ENCODE assay signal across 1 cellular context in the genomic region with DNA sequence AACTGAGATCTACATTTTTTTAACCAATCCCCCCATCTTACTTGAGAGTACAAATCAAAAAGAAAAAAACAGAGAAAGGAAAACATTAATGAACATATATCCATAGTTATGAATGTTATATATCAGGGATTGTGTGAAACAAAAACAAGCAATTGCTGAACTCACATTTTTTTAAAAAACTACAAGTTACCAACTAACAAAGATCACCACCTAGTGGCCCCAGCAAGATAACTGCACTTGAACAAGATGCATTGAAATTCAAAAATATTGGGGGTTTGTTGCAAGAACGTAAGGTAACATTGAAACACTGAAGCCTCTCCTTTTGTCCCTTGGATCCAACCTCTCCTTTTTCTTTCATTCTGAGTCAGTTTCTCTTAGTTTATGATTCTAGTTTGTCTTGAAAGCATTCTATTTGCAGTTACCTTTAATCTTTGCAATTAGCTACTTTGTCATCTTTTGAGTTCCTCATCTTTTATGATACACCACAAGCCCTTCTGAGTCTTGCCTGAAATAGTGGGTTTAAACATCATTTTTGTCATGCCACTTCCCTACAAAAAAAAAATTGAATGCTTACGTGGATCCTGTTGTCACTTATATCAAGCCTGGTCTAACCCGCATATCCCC.
TF ChIP-seq lines count a peak whose summit lies in the region.

No MANE protein-coding gene starts in this region.

TF ChIP-seq in GM23338, 12 proteins besides CTCF, POLR2A, EP300 and RAD21 (continued from another document):
- TF ChIP-seq, protein P1, sequence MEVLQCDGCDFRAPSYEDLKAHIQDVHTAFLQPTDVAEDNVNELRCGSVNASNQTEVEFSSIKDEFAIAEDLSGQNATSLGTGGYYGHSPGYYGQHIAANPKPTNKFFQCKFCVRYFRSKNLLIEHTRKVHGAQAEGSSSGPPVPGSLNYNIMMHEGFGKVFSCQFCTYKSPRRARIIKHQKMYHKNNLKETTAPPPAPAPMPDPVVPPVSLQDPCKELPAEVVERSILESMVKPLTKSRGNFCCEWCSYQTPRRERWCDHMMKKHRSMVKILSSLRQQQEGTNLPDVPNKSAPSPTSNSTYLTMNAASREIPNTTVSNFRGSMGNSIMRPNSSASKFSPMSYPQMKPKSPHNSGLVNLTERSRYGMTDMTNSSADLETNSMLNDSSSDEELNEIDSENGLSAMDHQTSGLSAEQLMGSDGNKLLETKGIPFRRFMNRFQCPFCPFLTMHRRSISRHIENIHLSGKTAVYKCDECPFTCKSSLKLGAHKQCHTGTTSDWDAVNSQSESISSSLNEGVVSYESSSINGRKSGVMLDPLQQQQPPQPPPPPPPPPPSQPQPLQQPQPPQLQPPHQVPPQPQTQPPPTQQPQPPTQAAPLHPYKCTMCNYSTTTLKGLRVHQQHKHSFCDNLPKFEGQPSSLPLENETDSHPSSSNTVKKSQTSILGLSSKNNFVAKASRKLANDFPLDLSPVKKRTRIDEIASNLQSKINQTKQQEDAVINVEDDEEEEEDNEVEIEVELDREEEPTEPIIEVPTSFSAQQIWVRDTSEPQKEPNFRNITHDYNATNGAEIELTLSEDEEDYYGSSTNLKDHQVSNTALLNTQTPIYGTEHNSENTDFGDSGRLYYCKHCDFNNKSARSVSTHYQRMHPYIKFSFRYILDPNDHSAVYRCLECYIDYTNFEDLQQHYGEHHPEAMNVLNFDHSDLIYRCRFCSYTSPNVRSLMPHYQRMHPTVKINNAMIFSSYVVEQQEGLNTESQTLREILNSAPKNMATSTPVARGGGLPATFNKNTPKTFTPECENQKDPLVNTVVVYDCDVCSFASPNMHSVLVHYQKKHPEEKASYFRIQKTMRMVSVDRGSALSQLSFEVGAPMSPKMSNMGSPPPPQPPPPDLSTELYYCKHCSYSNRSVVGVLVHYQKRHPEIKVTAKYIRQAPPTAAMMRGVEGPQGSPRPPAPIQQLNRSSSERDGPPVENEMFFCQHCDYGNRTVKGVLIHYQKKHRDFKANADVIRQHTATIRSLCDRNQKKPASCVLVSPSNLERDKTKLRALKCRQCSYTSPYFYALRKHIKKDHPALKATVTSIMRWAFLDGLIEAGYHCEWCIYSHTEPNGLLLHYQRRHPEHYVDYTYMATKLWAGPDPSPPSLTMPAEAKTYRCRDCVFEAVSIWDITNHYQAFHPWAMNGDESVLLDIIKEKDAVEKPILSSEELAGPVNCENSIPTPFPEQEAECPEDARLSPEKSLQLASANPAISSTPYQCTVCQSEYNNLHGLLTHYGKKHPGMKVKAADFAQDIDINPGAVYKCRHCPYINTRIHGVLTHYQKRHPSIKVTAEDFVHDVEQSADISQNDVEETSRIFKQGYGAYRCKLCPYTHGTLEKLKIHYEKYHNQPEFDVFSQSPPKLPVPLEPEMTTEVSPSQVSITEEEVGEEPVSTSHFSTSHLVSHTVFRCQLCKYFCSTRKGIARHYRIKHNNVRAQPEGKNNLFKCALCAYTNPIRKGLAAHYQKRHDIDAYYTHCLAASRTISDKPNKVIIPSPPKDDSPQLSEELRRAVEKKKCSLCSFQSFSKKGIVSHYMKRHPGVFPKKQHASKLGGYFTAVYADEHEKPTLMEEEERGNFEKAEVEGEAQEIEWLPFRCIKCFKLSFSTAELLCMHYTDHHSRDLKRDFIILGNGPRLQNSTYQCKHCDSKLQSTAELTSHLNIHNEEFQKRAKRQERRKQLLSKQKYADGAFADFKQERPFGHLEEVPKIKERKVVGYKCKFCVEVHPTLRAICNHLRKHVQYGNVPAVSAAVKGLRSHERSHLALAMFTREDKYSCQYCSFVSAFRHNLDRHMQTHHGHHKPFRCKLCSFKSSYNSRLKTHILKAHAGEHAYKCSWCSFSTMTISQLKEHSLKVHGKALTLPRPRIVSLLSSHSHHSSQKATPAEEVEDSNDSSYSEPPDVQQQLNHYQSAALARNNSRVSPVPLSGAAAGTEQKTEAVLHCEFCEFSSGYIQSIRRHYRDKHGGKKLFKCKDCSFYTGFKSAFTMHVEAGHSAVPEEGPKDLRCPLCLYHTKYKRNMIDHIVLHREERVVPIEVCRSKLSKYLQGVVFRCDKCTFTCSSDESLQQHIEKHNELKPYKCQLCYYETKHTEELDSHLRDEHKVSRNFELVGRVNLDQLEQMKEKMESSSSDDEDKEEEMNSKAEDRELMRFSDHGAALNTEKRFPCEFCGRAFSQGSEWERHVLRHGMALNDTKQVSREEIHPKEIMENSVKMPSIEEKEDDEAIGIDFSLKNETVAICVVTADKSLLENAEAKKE (CRISPR knock-in tag; IDR thresholded peaks at IDR 0.05), result no peak
- TF ChIP-seq EZH2phosphoT487 (IDR thresholded peaks at IDR 0.05; ENCODE audit: unreplicated experiment) (no peak), STAT1 (IDR thresholded peaks at IDR 0.05; ENCODE audit: unreplicated experiment) (no peak), JUNB (IDR thresholded peaks at IDR 0.05; ENCODE audit: unreplicated experiment) (no peak), ZNF331 (CRISPR knock-in tag; IDR thresholded peaks at IDR 0.05; ENCODE audit: low read depth) (no peak), CREB1 (CRISPR knock-in tag; IDR thresholded peaks at IDR 0.05; ENCODE audit: low read depth) (no peak)
